13 cellular contexts compared by ENCODE assay signal in the genomic region with DNA sequence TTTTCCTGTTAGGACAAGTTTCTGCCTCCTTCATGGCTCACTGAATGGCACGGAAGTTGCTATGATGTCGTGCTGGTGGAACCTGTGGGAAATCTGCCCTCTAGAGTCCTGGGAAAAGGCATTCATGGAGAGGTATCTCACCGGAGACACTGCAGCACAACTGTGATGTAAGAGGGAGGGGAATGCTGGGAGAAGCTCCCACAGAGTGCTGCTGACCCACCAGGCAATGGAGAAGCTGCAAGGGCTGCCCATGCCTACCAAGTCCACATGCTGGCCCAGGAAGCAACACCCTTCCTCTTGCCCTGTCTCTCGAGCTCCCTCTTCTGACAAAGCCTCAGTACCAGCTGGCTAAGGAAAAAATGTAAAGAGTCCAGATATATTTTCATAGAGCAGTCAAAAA. TPM values are rescaled to one million over a fixed set of nuclear protein-coding genes. Genes with fewer than 3 reads are reported as not detected.
DNase-seq lines count a peak whose midpoint lies in the region; ATAC-seq and TF ChIP-seq lines count a peak whose summit lies in the region.
"Had no signal": no experiment of that assay in that cellular context is flagged by ENCODE, and none has a peak within 500 bp of the region (broad histone marks: within the 10 kb centered on the region; RNA-seq: fewer than 3 reads in every experiment).

No MANE protein-coding gene starts in this region.

- peaks cover 98% of the 10 kb centered on the region for H3K36me3 Mint-ChIP-seq in stimulated activated effector memory CD8-positive, alpha-beta T cell treated with anti-CD3 and anti-CD28 coated beads, Interleukin-12 subunit alpha, Interleukin-12 subunit beta, amount 100 ng/mL, for 72 hours

- DNase-seq in cardiac muscle cell (ENCODE audit: low read depth in 1 of 2, low spot score in 1 of 2), result peak; percentile 24 to 40
- no peak for DNase-seq in right atrium auricular region (ENCODE audit: low spot score)
- DNase-seq in RWPE1 (ENCODE audit: low spot score), result peak; percentile 53
- peak; percentile 17 for DNase-seq in fibroblast of gingiva (ENCODE audit: low read depth)
- no peak for DNase-seq in stimulated activated effector memory CD8-positive, alpha-beta T cell treated with anti-CD3 and anti-CD28 coated beads, Interleukin-12 subunit alpha, Interleukin-12 subunit beta, amount 100 ng/mL, for 72 hours (ENCODE audit: low spot score in 2 of 2)
- DNase-seq in uterus, result no peak
- DNase-seq in G401 (ENCODE audit: low spot score), result no peak
- DNase-seq in ovary, result no peak
- DNase-seq: CD8-positive, alpha-beta memory T cell; immature natural killer cell; stimulated activated CD4-positive, alpha-beta T cell treated with anti-CD3 and anti-CD28 coated beads, Interleukin-12 subunit alpha, Interleukin-12 subunit beta, amount 100 ng/mL, for 4 hours had no signal

- CTCF ChIA-PET in RWPE1 (lab: Yijun Ruan, JAX), result interaction anchor here (0.6 to 2.2 kb wide), 4 partner anchors 9 to 220 kb away, joined by 3 to 16 read pairs (median 4); no protein-coding TSS in a partner anchor

- no peak for ATAC-seq in stimulated activated effector memory CD8-positive, alpha-beta T cell treated with anti-CD3 and anti-CD28 coated beads, Interleukin-12 subunit alpha, Interleukin-12 subunit beta, amount 100 ng/mL, for 72 hours

- in situ Hi-C loops in G401 (cut with HindIII; ENCODE audit: low sequenced_read_pairs), result no loop called here

- peaks cover 5% of the 10 kb centered on the region for H3K4me1 Mint-ChIP-seq in stimulated activated effector memory CD8-positive, alpha-beta T cell treated with anti-CD3 and anti-CD28 coated beads, Interleukin-12 subunit alpha, Interleukin-12 subunit beta, amount 100 ng/mL, for 72 hours
- H3K4me1 Mint-ChIP-seq: activated naive CD4-positive, alpha-beta T cell treated with anti-CD3 and anti-CD28 coated beads, Interleukin-2, amount 50 U/mL, for 24 hours; immature natural killer cell had no signal

- no peaks in the 10 kb centered on the region for H3K9me3 ChIP-seq in cardiac muscle cell (ENCODE audit: low read depth)
- H3K9me3 ChIP-seq in right atrium auricular region, result no peaks in the 10 kb centered on the region
- H3K9me3 ChIP-seq in uterus, result no peaks in the 10 kb centered on the region
- no peaks in the 10 kb centered on the region for H3K9me3 ChIP-seq in ovary

- no peak overlapping the region for H3K4me3 Mint-ChIP-seq in stimulated activated effector memory CD8-positive, alpha-beta T cell treated with anti-CD3 and anti-CD28 coated beads, Interleukin-12 subunit alpha, Interleukin-12 subunit beta, amount 100 ng/mL, for 72 hours
- H3K4me3 Mint-ChIP-seq: activated naive CD4-positive, alpha-beta T cell treated with anti-CD3 and anti-CD28 coated beads, Interleukin-2, amount 50 U/mL, for 24 hours; CD8-positive, alpha-beta memory T cell; immature natural killer cell had no signal

- H3K27ac ChIP-seq in cardiac muscle cell, result peak overlapping the region; percentile 77
- no peak overlapping the region for H3K27ac ChIP-seq in right atrium auricular region
- peak overlapping the region; percentile 21; the same call in 1 of the 2 replicates for H3K27ac ChIP-seq in RWPE1
- H3K27ac ChIP-seq in uterus, result no peak overlapping the region
- no peak overlapping the region for H3K27ac ChIP-seq in ovary

- TF ChIP-seq CTCF in cardiac muscle cell (IDR thresholded peaks at IDR 0.05; ENCODE audit: low read depth, low read length) (peak; percentile 38), right atrium auricular region (IDR thresholded peaks at IDR 0.05) (peak in 1 of 2 donors; percentile 17), RWPE1 (conservative IDR thresholded peaks at IDR 0.05; ENCODE audit: low read depth) (peak; percentile 22; the same call in 1 of the 2 replicates), uterus (IDR thresholded peaks at IDR 0.05) (no peak), ovary (IDR thresholded peaks at IDR 0.05) (no peak)

- H3K9me3 Mint-ChIP-seq in stimulated activated effector memory CD8-positive, alpha-beta T cell treated with anti-CD3 and anti-CD28 coated beads, Interleukin-12 subunit alpha, Interleukin-12 subunit beta, amount 100 ng/mL, for 72 hours, result no peaks in the 10 kb centered on the region
- H3K9me3 Mint-ChIP-seq: activated naive CD4-positive, alpha-beta T cell treated with anti-CD3 and anti-CD28 coated beads, Interleukin-2, amount 50 U/mL, for 24 hours; CD8-positive, alpha-beta memory T cell; immature natural killer cell had no signal

- peaks cover 81% of the 10 kb centered on the region for H3K36me3 ChIP-seq in cardiac muscle cell
- H3K36me3 ChIP-seq in right atrium auricular region, result peaks cover 100% of the 10 kb centered on the region
- H3K36me3 ChIP-seq in uterus, result no peaks in the 10 kb centered on the region
- H3K36me3 ChIP-seq in ovary, result no peaks in the 10 kb centered on the region

- H3K27ac Mint-ChIP-seq in stimulated activated effector memory CD8-positive, alpha-beta T cell treated with anti-CD3 and anti-CD28 coated beads, Interleukin-12 subunit alpha, Interleukin-12 subunit beta, amount 100 ng/mL, for 72 hours, result peak overlapping the region; percentile 15

- POLR2A ChIA-PET in RWPE1 (lab: Yijun Ruan, JAX; ENCODE audit: low non-redundant PET), result no interaction called here

- TF ChIP-seq POLR2A in uterus (IDR thresholded peaks at IDR 0.05), result no peak
- TF ChIP-seq POLR2A in ovary (IDR thresholded peaks at IDR 0.05), result no peak

- H3K4me3 ChIP-seq in cardiac muscle cell (no peak overlapping the region), right atrium auricular region (no peak overlapping the region), uterus (no peak overlapping the region), ovary (no peak overlapping the region)

- intact Hi-C loops in uterus (cut with DNase I; ENCODE audit: low total_unique reads), result no loop called here
- intact Hi-C loops in ovary (cut with DNase I), result no loop called here

- 72 to 87% (median 83%) methylated on average over 4 of the region's 4 CpGs for WGBS in ovary, 3 donors

- H3K27me3 ChIP-seq in cardiac muscle cell, result no peaks in the 10 kb centered on the region
- no peaks in the 10 kb centered on the region for H3K27me3 ChIP-seq in right atrium auricular region
- no peaks in the 10 kb centered on the region for H3K27me3 ChIP-seq in uterus
- H3K27me3 ChIP-seq in ovary, result no peaks in the 10 kb centered on the region

- peaks cover 9% of the 10 kb centered on the region for H3K4me1 ChIP-seq in cardiac muscle cell (ENCODE audit: low read depth)
- no peaks in the 10 kb centered on the region for H3K4me1 ChIP-seq in right atrium auricular region
- no peaks in the 10 kb centered on the region for H3K4me1 ChIP-seq in uterus
- H3K4me1 ChIP-seq in ovary (ENCODE audit: insufficient read depth), result no peaks in the 10 kb centered on the region

- TF ChIP-seq EP300 in ovary (IDR thresholded peaks at IDR 0.05), result no peak

RNA-seq across cellular contexts. Expression of gene SLC5A11, which starts 45.2 kb away (rescaled TPM):
- total RNA-seq in cardiac muscle cell (not detected in 2 replicates), right atrium auricular region (not detected), uterus (not detected), ovary (under 1 TPM in 3 of 7 donors, not detected in 4; 0.24 to 0.50 (median 0.32) TPM)
- polyA plus RNA-seq in cardiac muscle cell (not detected in 2 replicates), ovary (under 1 TPM in 1 of 2 donors, not detected in 1; 0.04 TPM)
- total RNA-seq in G401 (2014; rRNA removed; shearing (Covaris generic)), result 0.18 TPM in 1 of 2 replicates, not detected in the other
- total RNA-seq: temporal lobe had no signal
- polyA plus RNA-seq: CD8-positive, alpha-beta memory T cell; immature natural killer cell had no signal

Comparison
In these comparisons a context has a peak if more than half of its experiments do, and no peak if none do; other contexts are left out.
1. DNase-seq: peak in cardiac muscle cell (2 of 2), RWPE1 (single experiment) and fibroblast of gingiva (single experiment); none in right atrium auricular region (single experiment), stimulated activated effector memory CD8-positive, alpha-beta T cell treated with anti-CD3 and anti-CD28 coated beads, Interleukin-12 subunit alpha, Interleukin-12 subunit beta, amount 100 ng/mL, for 72 hours (0 of 2), uterus (0 of 2), G401 (single experiment) and ovary (0 of 5).
2. H3K27ac ChIP-seq: peak in cardiac muscle cell (single experiment) and RWPE1 (single experiment); none in right atrium auricular region (0 of 2), uterus (0 of 2) and ovary (0 of 2).
3. CTCF ChIP-seq: peak in cardiac muscle cell (single experiment) and RWPE1 (single experiment); none in uterus (0 of 4) and ovary (0 of 3).